ENCODE assay signal across 34 cellular contexts in genomic region chr9:70749066-70749465, GRCh38.
"Had no signal": no experiment of that assay in that cellular context is flagged by ENCODE, and none has a peak within 500 bp of the region (broad histone marks: within the 10 kb centered on the region; RNA-seq: fewer than 3 reads in every experiment).

No MANE protein-coding gene starts in this region.

- H3K27me3 ChIP-seq: MG63 had no signal

- H3K4me3 ChIP-seq: MG63 had no signal

- H3K9ac ChIP-seq: KMS-11 had no signal

- H3K36me3 ChIP-seq: MG63 had no signal

- H3K27ac ChIP-seq: KMS-11 had no signal

- H3K4me2 ChIP-seq: KMS-11 had no signal

- DNase-seq: Karpas-422, Kasumi-1, MG63, MM.1S, MV-4-11, NCI-H1048, NCI-H1092, NCI-H1092 treated with DMSO at 0.1 percent for 48 hours, NCI-H1105, NCI-H1105 treated with DMSO at 0.1 percent for 48 hours, NCI-H1417, NCI-H1417 treated with DMSO at 0.1 percent for 48 hours, NCI-H1436, NCI-H1436 treated with DMSO at 0.1 percent for 48 hours, NCI-H146, NCI-H1694, NCI-H1694 treated with DMSO at 0.1 percent for 48 hours, NCI-H187, NCI-H187 treated with DMSO at 0.1 percent for 48 hours, NCI-H1930, NCI-H2029, NCI-H2029 treated with DMSO at 0.1 percent for 48 hours, NCI-H2081, NCI-H2081 treated with DMSO at 0.1 percent for 48 hours, NCI-H2107, NCI-H2171, NCI-H2171 treated with DMSO at 0.1 percent for 48 hours, NCI-H2227 treated with DMSO at 0.1 percent for 48 hours, NCI-H226, NCI-H345, NCI-H446, NCI-H446 treated with DMSO at 0.1 percent for 48 hours, NCI-H510A had no signal

- H3K9me3 ChIP-seq: MG63 had no signal
